Comparison of ENCODE assay signal across 23 cellular contexts in the genomic region with DNA sequence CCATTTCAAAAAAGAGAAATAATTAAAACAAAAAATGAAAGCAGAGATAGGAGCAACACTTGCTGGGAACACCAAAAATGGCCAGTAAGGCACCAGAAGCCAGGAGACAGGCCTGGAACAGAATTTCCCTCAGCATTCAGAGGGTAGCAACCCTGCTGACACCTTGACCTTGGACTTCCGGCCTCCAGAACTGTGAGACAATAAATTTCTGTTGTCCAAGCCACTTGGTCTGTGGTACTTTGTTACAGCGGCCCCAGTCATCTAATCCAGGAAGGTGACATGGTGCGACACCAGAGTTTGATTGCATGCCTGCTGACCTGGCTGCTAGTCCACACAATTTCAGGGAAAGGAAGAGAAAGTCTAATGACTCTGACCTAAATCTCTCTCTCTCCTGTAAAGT.
"Had no signal": no experiment of that assay in that cellular context is flagged by ENCODE, and none has a peak within 500 bp of the region (broad histone marks: within the 10 kb centered on the region; RNA-seq: fewer than 3 reads in every experiment).

No MANE protein-coding gene starts in this region.

- H3K27me3 Mint-ChIP-seq: activated CD4-positive, alpha-beta memory T cell treated with anti-CD3 and anti-CD28 coated beads for 36 hours; activated naive CD4-positive, alpha-beta T cell treated with anti-CD3 and anti-CD28 coated beads, Interleukin-2, amount 50 U/mL, for 24 hours; activated naive CD8-positive, alpha-beta T cell treated with anti-CD3 and anti-CD28 coated beads, Interleukin-2, amount 10 ng/mL, durations not matched to agents 7 days and 5 days had no signal

- H3K4me3 Mint-ChIP-seq: activated CD4-positive, alpha-beta memory T cell treated with anti-CD3 and anti-CD28 coated beads for 36 hours; activated naive CD4-positive, alpha-beta T cell treated with anti-CD3 and anti-CD28 coated beads, Interleukin-2, amount 50 U/mL, for 24 hours; activated naive CD8-positive, alpha-beta T cell treated with anti-CD3 and anti-CD28 coated beads, Interleukin-2, amount 10 ng/mL, durations not matched to agents 7 days and 5 days; activated T-cell treated with anti-CD3 and anti-CD28 coated beads, Interleukin-2, amount 50 U/mL, for 72 hours had no signal

- H3K9me3 Mint-ChIP-seq: activated CD4-positive, alpha-beta memory T cell treated with anti-CD3 and anti-CD28 coated beads for 36 hours; activated naive CD4-positive, alpha-beta T cell treated with anti-CD3 and anti-CD28 coated beads, Interleukin-2, amount 50 U/mL, for 24 hours; activated naive CD8-positive, alpha-beta T cell treated with anti-CD3 and anti-CD28 coated beads, Interleukin-2, amount 10 ng/mL, durations not matched to agents 7 days and 5 days; activated T-cell treated with anti-CD3 and anti-CD28 coated beads, Interleukin-2, amount 50 U/mL, for 72 hours; activated T-helper 2 cell treated with anti-CD3 and anti-CD28 coated beads, Interferon-gamma antibody, Interleukin-2, Interleukin-4, amounts not matched to agents 10 μg/mL and 5 μg/mL and 100 μg/mL, durations not matched to agents 14 hours and 24 hours and 36 hours had no signal

- DNase-seq: activated CD4-positive, alpha-beta memory T cell treated with anti-CD3 and anti-CD28 coated beads for 36 hours; activated CD4-positive, alpha-beta T cell treated with anti-CD3 and anti-CD28 coated beads, Interleukin-2, amount 50 U/mL, for 1 hour; activated gamma-delta T cell; activated naive CD4-positive, alpha-beta T cell treated with Interleukin-2 at 50 U/mL for 16 hours; activated naive CD8-positive, alpha-beta T cell treated with anti-CD3 and anti-CD28 coated beads, Interleukin-2, amount 10 ng/mL, durations not matched to agents 7 days and 5 days; activated T-cell treated with anti-CD3 and anti-CD28 coated beads, Interleukin-2, amount 50 U/mL, for 1 hour; activated T-cell treated with anti-CD3 and anti-CD28 coated beads, Interleukin-2, amount 50 U/mL, for 72 hours; amygdala; NCI-H1092 treated with DMSO at 0.1 percent for 48 hours; NCI-H1417; NCI-H146; NCI-H187; NCI-H2029 treated with DMSO at 0.1 percent for 48 hours; NCI-H226; NCI-H524 treated with DMSO at 0.1 percent for 48 hours; SHP77; SJCRH30; T1000; WERI-Rb-1 had no signal

- H3K36me3 Mint-ChIP-seq: activated CD4-positive, alpha-beta memory T cell treated with anti-CD3 and anti-CD28 coated beads for 36 hours; activated naive CD4-positive, alpha-beta T cell treated with anti-CD3 and anti-CD28 coated beads, Interleukin-2, amount 50 U/mL, for 24 hours; activated naive CD8-positive, alpha-beta T cell treated with anti-CD3 and anti-CD28 coated beads, Interleukin-2, amount 10 ng/mL, durations not matched to agents 7 days and 5 days had no signal

- ATAC-seq: activated T-cell treated with anti-CD3 and anti-CD28 coated beads, Interleukin-2, amount 50 U/mL, for 72 hours; K562; Panc1 had no signal

- H3K27ac Mint-ChIP-seq: activated CD4-positive, alpha-beta memory T cell treated with anti-CD3 and anti-CD28 coated beads for 36 hours; activated naive CD4-positive, alpha-beta T cell treated with anti-CD3 and anti-CD28 coated beads, Interleukin-2, amount 50 U/mL, for 24 hours; activated T-cell treated with anti-CD3 and anti-CD28 coated beads, Interleukin-2, amount 50 U/mL, for 72 hours; activated T-helper 2 cell treated with anti-CD3 and anti-CD28 coated beads, Interferon-gamma antibody, Interleukin-2, Interleukin-4, amounts not matched to agents 10 μg/mL and 5 μg/mL and 100 μg/mL, durations not matched to agents 14 hours and 24 hours and 36 hours had no signal
